In the genomic region with DNA sequence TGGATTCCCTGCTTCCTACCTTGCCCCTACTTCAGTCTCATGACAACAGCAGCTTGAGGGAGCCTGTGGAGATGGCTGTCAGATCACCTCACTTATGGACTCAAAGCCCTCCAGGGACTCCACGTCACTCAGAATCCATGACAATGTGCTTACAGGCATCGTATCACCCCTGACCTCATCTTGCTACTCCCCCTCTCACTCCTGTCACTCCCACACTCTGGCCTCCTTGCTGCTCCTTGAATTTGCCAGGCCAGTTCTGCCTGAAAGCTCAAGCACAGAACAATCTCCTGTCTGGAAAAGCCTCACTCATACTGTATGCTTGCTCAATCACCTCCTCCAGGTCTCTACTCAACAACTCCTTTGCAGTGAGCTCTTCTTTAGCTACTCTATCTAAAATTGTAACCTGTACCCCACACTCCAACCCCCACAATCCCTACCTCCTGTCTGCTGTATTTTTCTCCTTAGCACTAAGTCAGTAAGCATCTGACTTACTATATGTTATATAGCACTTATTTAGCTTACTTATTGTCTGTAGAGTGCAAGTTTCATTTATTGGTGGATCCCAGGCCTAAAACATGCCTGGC, we compare ENCODE assay signal across 22 cellular contexts.
"Had no signal": no experiment of that assay in that cellular context is flagged by ENCODE, and none has a peak within 500 bp of the region (broad histone marks: within the 10 kb centered on the region; RNA-seq: fewer than 3 reads in every experiment).

No MANE protein-coding gene starts in this region.

- H3K4me3 ChIP-seq: ascending aorta, sigmoid colon, smooth muscle cell had no signal

- H3K4me1 Mint-ChIP-seq: nephron; stimulated activated naive B cell treated with anti-CD40 and anti-IgM and Interleukin-4, amounts not matched to agents 10 μg/mL and 1 μg/mL and 100 μg/mL, for 72 hours had no signal

- H3K27ac Mint-ChIP-seq: effector memory CD8-positive, alpha-beta T cell; stimulated activated naive B cell treated with anti-CD40 and anti-IgM and Interleukin-4, amounts not matched to agents 10 μg/mL and 1 μg/mL and 100 μg/mL, for 72 hours had no signal

- DNase-seq: activated CD4-positive, alpha-beta T cell treated with anti-CD3 and anti-CD28 coated beads for 1 hour; activated gamma-delta T cell treated with Interleukin-2 at 50 U/mL for 16 hours; activated T-cell treated with anti-CD3 and anti-CD28 coated beads, Interleukin-2, amount 50 U/mL, for 1 hour; brain microvascular endothelial cell; central memory CD4-positive, alpha-beta T cell; dermis blood vessel endothelial cell; effector memory CD8-positive, alpha-beta T cell; foreskin melanocyte; hippocampal formation; mesenchymal stem cell; occipital lobe; sigmoid colon; stimulated activated CD4-positive, alpha-beta T cell treated with anti-CD3 and anti-CD28 coated beads, Interleukin-2, amount 100 ng/mL, for 48 hours; stimulated activated CD8-positive, alpha-beta memory T cell treated with anti-CD3 and anti-CD28 coated beads, Interleukin-4, amount 100 ng/mL, for 48 hours; stimulated activated naive B cell treated with anti-CD40 and anti-IgM and Interleukin-4, amounts not matched to agents 10 μg/mL and 1 μg/mL and 100 μg/mL, for 72 hours; T-helper 2 cell had no signal

- H3K9me3 ChIP-seq: ascending aorta, sigmoid colon had no signal

- H3K4me1 ChIP-seq: ascending aorta, sigmoid colon had no signal

- H3K27ac ChIP-seq: ascending aorta, brain microvascular endothelial cell, sigmoid colon, VCaP had no signal

- H3K4me3 Mint-ChIP-seq: effector memory CD8-positive, alpha-beta T cell; nephron; stimulated activated naive B cell treated with anti-CD40 and anti-IgM and Interleukin-4, amounts not matched to agents 10 μg/mL and 1 μg/mL and 100 μg/mL, for 72 hours had no signal

- H3K27me3 Mint-ChIP-seq: effector memory CD8-positive, alpha-beta T cell; stimulated activated naive B cell treated with anti-CD40 and anti-IgM and Interleukin-4, amounts not matched to agents 10 μg/mL and 1 μg/mL and 100 μg/mL, for 72 hours had no signal

- H3K4me2 ChIP-seq: smooth muscle cell had no signal

- ATAC-seq: activated naive CD4-positive, alpha-beta T cell treated with anti-CD3 and anti-CD28 coated beads, Interleukin-2, amount 50 U/mL, for 72 hours; effector memory CD8-positive, alpha-beta T cell; esophagus mucosa; stimulated activated naive B cell treated with anti-CD40 and anti-IgM and Interleukin-4, amounts not matched to agents 10 μg/mL and 1 μg/mL and 100 μg/mL, for 72 hours had no signal

- H3K27me3 ChIP-seq: ascending aorta, brain microvascular endothelial cell, sigmoid colon had no signal

- H3K9me3 Mint-ChIP-seq: activated naive CD4-positive, alpha-beta T cell treated with anti-CD3 and anti-CD28 coated beads, Interleukin-2, amount 50 U/mL, for 72 hours; effector memory CD8-positive, alpha-beta T cell; nephron; stimulated activated naive B cell treated with anti-CD40 and anti-IgM and Interleukin-4, amounts not matched to agents 10 μg/mL and 1 μg/mL and 100 μg/mL, for 72 hours had no signal
